ENCODE assay signal across 8 cellular contexts in the genomic region with DNA sequence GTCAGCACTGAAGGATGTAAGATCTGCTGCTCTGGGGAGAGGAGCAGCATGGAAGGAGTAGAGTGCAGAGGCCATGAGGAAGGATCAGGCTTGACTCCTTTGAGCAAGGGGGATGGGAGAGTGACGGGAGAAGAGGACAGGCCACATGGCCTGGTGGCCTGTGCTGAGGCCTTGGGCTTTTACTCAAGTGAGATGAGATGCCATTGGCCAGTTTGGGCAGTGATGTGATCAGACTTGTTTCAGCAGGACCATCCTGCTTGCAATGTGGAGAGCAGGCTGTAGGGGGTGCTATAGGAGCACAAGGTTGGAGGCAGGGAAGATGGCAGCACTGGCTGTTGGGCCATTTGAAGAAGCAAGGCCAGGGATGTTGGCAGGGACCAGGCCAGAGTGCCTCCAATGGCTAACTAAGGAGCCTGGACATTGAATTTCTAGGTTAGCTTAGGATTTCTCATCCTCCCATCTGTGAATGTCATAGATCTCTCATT. TPM values are rescaled to one million over a fixed set of nuclear protein-coding genes. Genes with fewer than 3 reads are reported as not detected.
DNase-seq lines count a peak whose midpoint lies in the region; ATAC-seq, FAIRE-seq and TF ChIP-seq lines count a peak whose summit lies in the region.

No MANE protein-coding gene starts in this region.

- peaks cover 0 to 3% of the 10 kb centered on the region in 2 donors for H3K36me3 Mint-ChIP-seq in naive B cell

- RAD21 ChIA-PET in GM12878 (lab: Charles Lee; ENCODE audit: unreplicated experiment) = no interaction called here

- H3K79me2 ChIP-seq in GM23248 (ENCODE audit: insufficient read depth) (no peaks in the 10 kb centered on the region), SK-N-SH (ENCODE audit: insufficient read depth) (no peaks in the 10 kb centered on the region), GM12878 (ENCODE audit: control insufficient read depth, insufficient read depth, low read length) (no peaks in the 10 kb centered on the region)

- H3K4me2 ChIP-seq in GM23248 (ENCODE audit: unreplicated experiment) (no peak overlapping the region), SK-N-SH (no peak overlapping the region), GM12878 (ENCODE audit: control insufficient read depth, insufficient read depth) (no peak overlapping the region)

- intact Hi-C loops in GM12878 (cut with micrococcal nuclease; ENCODE audit: unreplicated experiment) = loop anchor here (10.0 kb wide), 1 partner anchor 471 kb away; no protein-coding TSS in a partner anchor

- no peak overlapping the region for H3K27ac Mint-ChIP-seq in naive B cell

- SMC1A ChIA-PET in GM12878 (lab: Charles Lee; ENCODE audit: uncharacterized antibody, unreplicated experiment) = no interaction called here

- CTCF ChIA-PET in AG04450 (lab: Charles Lee) = no interaction called here
- CTCF ChIA-PET in SK-N-SH (lab: Yijun Ruan, JAX) = interaction anchor here (0.7 to 1.6 kb wide), 6 partner anchors 15 to 171 kb away, joined by 3 to 4 read pairs (median 3); no protein-coding TSS in a partner anchor
- CTCF ChIA-PET in GM12878 (lab: Yijun Ruan, JAX) = interaction anchor here (1.0 to 1.1 kb wide), 2 partner anchors 169 to 362 kb away, joined by 3 to 4 read pairs; no protein-coding TSS in a partner anchor

- DNase-seq in AG04450 (ENCODE audit: low read depth, low spot score) (no peak), GM23248 (peak; percentile 18), SK-N-SH (peak; percentile 39), GM12878 (ENCODE audit: low read depth, low spot score) (no peak), naive B cell (peak; percentile 7), T1000 (lab: John Stamatoyannopoulos, UW) (no peak)

- no TSS peak for BruUV-seq in GM12878 (replicated peaks; lab: Mats Ljungman, UMichigan)

- H3K9me3 ChIP-seq in AG04450 (ENCODE audit: control insufficient read depth, insufficient read depth, low read length) = no peaks in the 10 kb centered on the region
- no peaks in the 10 kb centered on the region for H3K9me3 ChIP-seq in GM23248 (ENCODE audit: low read depth)
- no peaks in the 10 kb centered on the region for H3K9me3 ChIP-seq in SK-N-SH
- no peaks in the 10 kb centered on the region for H3K9me3 ChIP-seq in GM12878 (replicated peaks; ENCODE audit: control insufficient read depth, insufficient read depth, low read length)

- H2AFZ ChIP-seq in GM23248 = no peak overlapping the region
- no peak overlapping the region for H2AFZ ChIP-seq in SK-N-SH (ENCODE audit: low read depth)
- H2AFZ ChIP-seq in GM12878 (ENCODE audit: control insufficient read depth, low read depth, low read length) = no peak overlapping the region

- no peak overlapping the region for H3K27ac ChIP-seq in AG04450 (ENCODE audit: low read depth, low read length)
- H3K27ac ChIP-seq in GM23248 = no peak overlapping the region
- no peak overlapping the region for H3K27ac ChIP-seq in SK-N-SH (ENCODE audit: low read depth in 2 of 2, low read length in 1 of 2)
- no peak overlapping the region for H3K27ac ChIP-seq in GM12878 (ENCODE audit: control insufficient read depth, insufficient read depth)

- in situ Hi-C loops in GM23248 (cut with MboI) (no loop called here), GM12878 (cut with MboI) (no loop called here)

- H3K4me1 ChIP-seq in GM23248 (ENCODE audit: insufficient read depth) (no peaks in the 10 kb centered on the region), SK-N-SH (ENCODE audit: control insufficient read depth in 1 of 2, insufficient read depth in 2 of 2, low read depth in 1 of 2, low read length in 1 of 2) (no peaks in the 10 kb centered on the region), GM12878 (ENCODE audit: control insufficient read depth, insufficient read depth, low read length) (no peaks in the 10 kb centered on the region)

- no peaks in the 10 kb centered on the region for H3K4me1 Mint-ChIP-seq in naive B cell

- TF ChIP-seq RAD21 in SK-N-SH (IDR thresholded peaks at IDR 0.05; ENCODE audit: low read length) (peak; percentile 61), GM12878 (IDR thresholded peaks at IDR 0.05; ENCODE audit: insufficient read depth, low read depth, low read length) (peak; percentile 57)

- no peak overlapping the region for H3K4me3 Mint-ChIP-seq in naive B cell

- TF ChIP-seq CTCF in AG04450 (IDR thresholded peaks at IDR 0.05; ENCODE audit: low read depth, low read length) (peak; percentile 54), SK-N-SH (IDR thresholded peaks at IDR 0.05) (peak; percentile 55), GM12878 (IDR thresholded peaks at IDR 0.05 in 2 of 3, conservative IDR thresholded peaks at IDR 0.05 in 1 of 3; ENCODE audit: control insufficient read depth in 2 of 3, extremely low read depth in 1 of 3, insufficient read depth in 1 of 3, low read depth in 3 of 3, low read length in 3 of 3) (peak; percentile 43 to 70 (median 64))

- no peak overlapping the region for H3K9ac ChIP-seq in GM23248
- H3K9ac ChIP-seq in SK-N-SH = no peak overlapping the region
- no peak overlapping the region for H3K9ac ChIP-seq in GM12878 (ENCODE audit: control insufficient read depth, insufficient read depth, low read length)

- no peaks in the 10 kb centered on the region for H3K27me3 Mint-ChIP-seq in naive B cell

- POLR2A ChIA-PET in AG04450 (lab: Yijun Ruan, JAX) = no interaction called here
- POLR2A ChIA-PET in SK-N-SH (lab: Yijun Ruan, JAX) = no interaction called here
- POLR2A ChIA-PET in GM12878 (lab: Charles Lee) = no interaction called here

- no peaks in the 10 kb centered on the region for H3F3A ChIP-seq in GM23248 (ENCODE audit: insufficient read depth)
- no peaks in the 10 kb centered on the region for H3F3A ChIP-seq in SK-N-SH (replicated peaks; ENCODE audit: insufficient read depth)

- no peak for FAIRE-seq in GM12878 (lab: Jason Lieb, UNC)

- H3K4me3 ChIP-seq in AG04450 (ENCODE audit: low read depth, low read length) (no peak overlapping the region), GM23248 (no peak overlapping the region), SK-N-SH (ENCODE audit: low read depth in 2 of 2, low read length in 1 of 2) (no peak overlapping the region; a peak in 1 of 4 replicates), GM12878 (no peak overlapping the region)

- H3K27me3 ChIP-seq in AG04450 (ENCODE audit: control insufficient read depth, insufficient read depth, low read length) = no peaks in the 10 kb centered on the region
- H3K27me3 ChIP-seq in GM23248 (replicated peaks; ENCODE audit: insufficient read depth) = no peaks in the 10 kb centered on the region
- H3K27me3 ChIP-seq in SK-N-SH (ENCODE audit: insufficient read depth) = no peaks in the 10 kb centered on the region
- H3K27me3 ChIP-seq in GM12878 (replicated peaks in 1 of 2; ENCODE audit: control insufficient read depth in 2 of 2, insufficient read depth in 2 of 2, low read length in 1 of 2) = no peaks in the 10 kb centered on the region

- peaks cover 0 to 7% (median 2%) of the 10 kb centered on the region in 7 donors for H3K9me3 Mint-ChIP-seq in naive B cell

- H3K9me2 ChIP-seq in GM23248 (ENCODE audit: insufficient read depth) (no peaks in the 10 kb centered on the region), SK-N-SH (no peaks in the 10 kb centered on the region)

- 33 to 47% methylated on average over 1 of the region's 1 CpG for WGBS in GM23248 (ENCODE audit: low coverage in 1 of 2, low lambda C conversion rate in 2 of 2, missing lambda C conversion rate in 2 of 2), 2 experiments
- 92% methylated on average over 1 of the region's 1 CpG for WGBS in SK-N-SH (ENCODE audit: low lambda C conversion rate)
- 85% methylated on average over 1 of the region's 1 CpG for WGBS in GM12878 (ENCODE audit: insufficient coverage, insufficient replicate concordance, low lambda C conversion rate, missing lambda C conversion rate)

- peaks cover 18% of the 10 kb centered on the region for H3K36me3 ChIP-seq in GM23248 (ENCODE audit: low read depth)
- peaks cover 15 to 35% of the 10 kb centered on the region in 2 experiments for H3K36me3 ChIP-seq in SK-N-SH (replicated peaks in 1 of 2; ENCODE audit: control insufficient read depth in 1 of 2, insufficient read depth in 2 of 2, low read length in 1 of 2)
- peaks cover 0 to 4% of the 10 kb centered on the region in 2 experiments for H3K36me3 ChIP-seq in GM12878 (ENCODE audit: control insufficient read depth in 2 of 2, insufficient read depth in 2 of 2, low read length in 1 of 2)

- TF ChIP-seq EP300 in SK-N-SH (IDR thresholded peaks at IDR 0.05; ENCODE audit: borderline replicate concordance in 1 of 2, low read depth in 1 of 2, low read length in 1 of 2) = no peak
- TF ChIP-seq EP300 in GM12878 (IDR thresholded peaks at IDR 0.05; ENCODE audit: borderline replicate concordance in 1 of 2, control insufficient read depth in 1 of 2, low read depth in 2 of 2, low read length in 2 of 2) = no peak

- ATAC-seq in GM12878 (peak; percentile 86), naive B cell (ENCODE audit: low read depth in 2 of 2) (no peak), HG03442 (IDR thresholded peaks at IDR 0.05; ENCODE audit: unreplicated experiment) (no peak), GM19035 (IDR thresholded peaks at IDR 0.05; ENCODE audit: unreplicated experiment) (no peak)

- H4K20me1 ChIP-seq in GM23248 (ENCODE audit: insufficient read depth) (no peaks in the 10 kb centered on the region), SK-N-SH (ENCODE audit: insufficient read depth) (no peaks in the 10 kb centered on the region), GM12878 (ENCODE audit: control insufficient read depth, insufficient read depth) (no peaks in the 10 kb centered on the region)

- peak; percentile 14 for TF ChIP-seq POLR2A in GM12878 (IDR thresholded peaks at IDR 0.05; ENCODE audit: low read depth, low read length)

RNA-seq across cellular contexts. Expression of gene FGF23, which starts 23.6 kb away (rescaled TPM):
- polyA plus RNA-seq in AG04450 (2011; rRNA removed) (not detected in 2 replicates), GM23248 (2016; fragmentation: Nextera tagmentation; extraction: Ambion mirVana) (not detected in 2 replicates), SK-N-SH (2012; rRNA removed) (not detected in 2 replicates), GM12878 (2011; rRNA removed) (not detected in 2 replicates), GM12878 (2014; fragmentation: Illumina TruSeq; extraction: Trizol) (not detected in 2 replicates), GM12878 (2014; fragmentation: Nextera tagmentation; extraction: Ambion mirVana) (not detected), GM12878 (2014; rRNA removed) (not detected in 2 replicates), GM12878 (2016; fragmentation: Nextera tagmentation; extraction: Ambion mirVana) (not detected), naive B cell (ENCODE audit: low read depth in 6 of 6) (not detected)
- not detected in 2 replicates for polyA minus RNA-seq in AG04450 (2011; rRNA and poly(A)+ RNA removed)
- total RNA-seq in GM23248 (2014; rRNA removed; shearing (Covaris generic)) = not detected in 2 replicates
- polyA plus RNA-seq in SK-N-SH (2012; cell fraction: cytosol; rRNA removed) = not detected in 2 replicates
- polyA plus RNA-seq in SK-N-SH (2012; cell fraction: nucleus; rRNA removed) = not detected in 2 replicates
- total RNA-seq in GM12878 (2013; cell fraction: nucleolus; rRNA removed) = not detected in 2 replicates
- total RNA-seq in GM12878 (2014; rRNA removed) (not detected in 2 replicates), GM12878 (2014; rRNA removed; fragmentation: Illumina TruSeq; extraction: Trizol) (not detected in 2 replicates), GM12878 (2021) (not detected in 2 replicates)
- polyA plus RNA-seq in GM12878 (2011; ENCODE audit: low read depth) = not detected
- polyA plus RNA-seq in GM12878 (2011; cell fraction: cytosol; rRNA removed) = not detected in 2 replicates
- polyA plus RNA-seq in GM12878 (2011; cell fraction: nucleus; rRNA removed) = not detected in 2 replicates
- not detected in 2 replicates for polyA plus RNA-seq in GM12878 (2012)
- polyA minus RNA-seq in GM12878 (2011; rRNA and poly(A)+ RNA removed) = not detected in 2 replicates
- not detected in 2 replicates for polyA minus RNA-seq in GM12878 (2011; cell fraction: cytosol; rRNA and poly(A)+ RNA removed)
- not detected in 2 replicates for polyA minus RNA-seq in GM12878 (2011; cell fraction: nucleus; rRNA and poly(A)+ RNA removed)

RNA-seq across cellular contexts. Expression of gene TIGAR, which starts 34.9 kb away (rescaled TPM):
- polyA plus RNA-seq in AG04450 (2011; rRNA removed) = 24.5 and 28.8 TPM in 2 replicates
- 8.7 and 14.2 TPM in 2 replicates for polyA minus RNA-seq in AG04450 (2011; rRNA and poly(A)+ RNA removed)
- total RNA-seq in GM23248 (2014; rRNA removed; shearing (Covaris generic)) = 6.7 and 9.3 TPM in 2 replicates
- polyA plus RNA-seq in GM23248 (2016; fragmentation: Nextera tagmentation; extraction: Ambion mirVana) = 23.6 and 24.6 TPM in 2 replicates
- polyA plus RNA-seq in SK-N-SH (2012; rRNA removed) = 8.3 and 11.2 TPM in 2 replicates
- 14.3 and 24.2 TPM in 2 replicates for polyA plus RNA-seq in SK-N-SH (2012; cell fraction: cytosol; rRNA removed)
- 3.4 and 6.3 TPM in 2 replicates for polyA plus RNA-seq in SK-N-SH (2012; cell fraction: nucleus; rRNA removed)
- total RNA-seq in GM12878 (2013; cell fraction: nucleolus; rRNA removed) = 3.7 and 4.3 TPM in 2 replicates
- total RNA-seq in GM12878 (2014; rRNA removed) = 8.7 and 10.6 TPM in 2 replicates
- total RNA-seq in GM12878 (2014; rRNA removed; fragmentation: Illumina TruSeq; extraction: Trizol) = 10.4 and 10.7 TPM in 2 replicates
- 7.6 and 11.5 TPM in 2 replicates for total RNA-seq in GM12878 (2021)
- 5.8 TPM for polyA plus RNA-seq in GM12878 (2011; ENCODE audit: low read depth)
- 10.1 and 39.4 TPM in 2 replicates for polyA plus RNA-seq in GM12878 (2011; rRNA removed)
- 4.1 and 5.4 TPM in 2 replicates for polyA plus RNA-seq in GM12878 (2011; cell fraction: cytosol; rRNA removed)
- polyA plus RNA-seq in GM12878 (2011; cell fraction: nucleus; rRNA removed) = 3.6 and 4.6 TPM in 2 replicates
- 7.6 and 8.1 TPM in 2 replicates for polyA plus RNA-seq in GM12878 (2012)
- 18.9 and 21.8 TPM in 2 replicates for polyA plus RNA-seq in GM12878 (2014; fragmentation: Illumina TruSeq; extraction: Trizol)
- polyA plus RNA-seq in GM12878 (2014; fragmentation: Nextera tagmentation; extraction: Ambion mirVana) = 10 to 100 TPM; 32.9 to 45.7 TPM
- polyA plus RNA-seq in GM12878 (2014; rRNA removed) = 14.1 and 15.9 TPM in 2 replicates
- polyA plus RNA-seq in GM12878 (2016; fragmentation: Nextera tagmentation; extraction: Ambion mirVana) = 10 to 100 TPM; 39.0 to 40.6 TPM
- polyA minus RNA-seq in GM12878 (2011; rRNA and poly(A)+ RNA removed) = 2.7 and 3.1 TPM in 2 replicates
- polyA minus RNA-seq in GM12878 (2011; cell fraction: cytosol; rRNA and poly(A)+ RNA removed) = 0.67 and 1.2 TPM in 2 replicates
- polyA minus RNA-seq in GM12878 (2011; cell fraction: nucleus; rRNA and poly(A)+ RNA removed) = 2.2 and 5.0 TPM in 2 replicates
- 1 to 10 TPM; 3.3 to 9.4 (median 5.6) TPM for polyA plus RNA-seq in naive B cell (ENCODE audit: low read depth in 6 of 6)

Comparison
In these comparisons a context has a peak if more than half of its experiments do, and no peak if none do; other contexts are left out.
1. DNase-seq: peak in GM23248 (single experiment), SK-N-SH (single experiment) and naive B cell (single experiment); none in AG04450 (single experiment), GM12878 (single experiment) and T1000 (single experiment).
2. Peak in every context shown above with its lines, with median percentiles within 50 percentile points of each other: CTCF ChIP-seq.